8 cellular contexts compared by ENCODE assay signal in the genomic region with DNA sequence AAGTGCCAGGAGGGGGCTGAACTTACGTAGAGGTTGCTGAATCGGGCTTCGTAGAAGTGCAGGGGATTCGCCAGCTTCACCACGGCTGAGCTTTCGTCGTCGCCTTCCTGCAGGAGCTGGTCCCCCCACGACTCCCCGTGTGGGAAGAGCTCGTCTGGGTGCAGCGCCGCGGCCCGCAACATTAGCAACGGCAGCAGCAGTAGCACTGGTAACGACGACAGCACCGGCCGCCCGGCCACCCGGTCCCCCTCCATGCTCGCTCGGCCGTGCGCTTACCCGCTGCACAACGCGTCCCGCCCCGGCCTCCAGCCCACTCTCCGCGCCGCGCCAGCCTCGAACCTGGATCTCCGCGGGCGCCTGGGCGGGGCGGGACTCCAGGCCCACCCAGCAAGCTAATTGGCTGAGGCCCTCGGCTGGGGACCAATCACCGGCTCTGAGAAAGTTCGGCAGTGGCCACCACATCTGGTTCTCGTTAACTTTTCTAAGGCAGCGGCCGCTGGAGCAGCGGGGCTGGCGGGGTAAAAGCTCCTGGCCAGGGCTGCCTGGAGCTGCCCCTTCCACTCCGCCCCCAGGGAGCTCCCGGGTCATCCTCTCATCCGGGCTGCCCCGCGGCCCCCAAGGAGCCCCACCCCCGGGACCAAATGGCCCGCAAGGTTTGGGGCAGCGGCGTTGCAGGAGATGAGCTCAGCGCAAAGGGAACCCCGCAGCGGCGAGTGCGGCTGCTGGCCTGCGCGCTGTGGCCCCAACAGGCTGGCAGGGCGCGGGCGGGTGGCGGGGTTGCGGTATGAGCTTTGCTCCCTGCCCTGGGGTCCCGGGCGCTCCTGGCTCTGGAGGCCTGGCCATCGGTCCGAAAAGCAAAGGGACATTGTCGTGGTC.
DNase-seq lines count a peak whose midpoint lies in the region; ATAC-seq and TF ChIP-seq lines count a peak whose summit lies in the region.

A gene with protein sequence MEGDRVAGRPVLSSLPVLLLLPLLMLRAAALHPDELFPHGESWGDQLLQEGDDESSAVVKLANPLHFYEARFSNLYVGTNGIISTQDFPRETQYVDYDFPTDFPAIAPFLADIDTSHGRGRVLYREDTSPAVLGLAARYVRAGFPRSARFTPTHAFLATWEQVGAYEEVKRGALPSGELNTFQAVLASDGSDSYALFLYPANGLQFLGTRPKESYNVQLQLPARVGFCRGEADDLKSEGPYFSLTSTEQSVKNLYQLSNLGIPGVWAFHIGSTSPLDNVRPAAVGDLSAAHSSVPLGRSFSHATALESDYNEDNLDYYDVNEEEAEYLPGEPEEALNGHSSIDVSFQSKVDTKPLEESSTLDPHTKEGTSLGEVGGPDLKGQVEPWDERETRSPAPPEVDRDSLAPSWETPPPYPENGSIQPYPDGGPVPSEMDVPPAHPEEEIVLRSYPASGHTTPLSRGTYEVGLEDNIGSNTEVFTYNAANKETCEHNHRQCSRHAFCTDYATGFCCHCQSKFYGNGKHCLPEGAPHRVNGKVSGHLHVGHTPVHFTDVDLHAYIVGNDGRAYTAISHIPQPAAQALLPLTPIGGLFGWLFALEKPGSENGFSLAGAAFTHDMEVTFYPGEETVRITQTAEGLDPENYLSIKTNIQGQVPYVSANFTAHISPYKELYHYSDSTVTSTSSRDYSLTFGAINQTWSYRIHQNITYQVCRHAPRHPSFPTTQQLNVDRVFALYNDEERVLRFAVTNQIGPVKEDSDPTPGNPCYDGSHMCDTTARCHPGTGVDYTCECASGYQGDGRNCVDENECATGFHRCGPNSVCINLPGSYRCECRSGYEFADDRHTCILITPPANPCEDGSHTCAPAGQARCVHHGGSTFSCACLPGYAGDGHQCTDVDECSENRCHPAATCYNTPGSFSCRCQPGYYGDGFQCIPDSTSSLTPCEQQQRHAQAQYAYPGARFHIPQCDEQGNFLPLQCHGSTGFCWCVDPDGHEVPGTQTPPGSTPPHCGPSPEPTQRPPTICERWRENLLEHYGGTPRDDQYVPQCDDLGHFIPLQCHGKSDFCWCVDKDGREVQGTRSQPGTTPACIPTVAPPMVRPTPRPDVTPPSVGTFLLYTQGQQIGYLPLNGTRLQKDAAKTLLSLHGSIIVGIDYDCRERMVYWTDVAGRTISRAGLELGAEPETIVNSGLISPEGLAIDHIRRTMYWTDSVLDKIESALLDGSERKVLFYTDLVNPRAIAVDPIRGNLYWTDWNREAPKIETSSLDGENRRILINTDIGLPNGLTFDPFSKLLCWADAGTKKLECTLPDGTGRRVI (N-terminal part only) (minus strand): TSS at position 319 of the 876 bp plus-strand sequence. CDS start 65 bp downstream, at position 254.

- ATAC-seq in HG02973 (IDR thresholded peaks at IDR 0.05; ENCODE audit: unreplicated experiment), result no peak

- H3K4me3 Mint-ChIP-seq in T-helper 2 cell treated with Interferon-gamma antibody and Interleukin-4, amounts not matched to agents 5 μg/mL and 100 μg/mL, for 36 hours, result peak within 1 kb of the TSS; percentile 70

- TF ChIP-seq CTCF in cardiac fibroblast (IDR thresholded peaks at IDR 0.05; ENCODE audit: low read depth, low read length), result peak; percentile 4

- H3K4me1 Mint-ChIP-seq in T-helper 2 cell treated with Interferon-gamma antibody and Interleukin-4, amounts not matched to agents 5 μg/mL and 100 μg/mL, for 36 hours (ENCODE audit: low read depth), result peaks cover 21% of the 10 kb centered on the region

- no peaks in the 10 kb centered on the region for H3K36me3 Mint-ChIP-seq in T-helper 2 cell treated with Interferon-gamma antibody and Interleukin-4, amounts not matched to agents 5 μg/mL and 100 μg/mL, for 36 hours (ENCODE audit: low read depth)

- no peaks in the 10 kb centered on the region for H3K9me3 Mint-ChIP-seq in T-helper 2 cell treated with Interferon-gamma antibody and Interleukin-4, amounts not matched to agents 5 μg/mL and 100 μg/mL, for 36 hours

- peaks cover 66% of the 10 kb centered on the region for H3K27me3 Mint-ChIP-seq in T-helper 2 cell treated with Interferon-gamma antibody and Interleukin-4, amounts not matched to agents 5 μg/mL and 100 μg/mL, for 36 hours (ENCODE audit: low read depth)

- no peak within 1 kb of the TSS for H3K27ac Mint-ChIP-seq in T-helper 2 cell treated with Interferon-gamma antibody and Interleukin-4, amounts not matched to agents 5 μg/mL and 100 μg/mL, for 36 hours

- peak within 1 kb of the TSS; percentile 81 to 95 for H3K4me3 ChIP-seq in cardiac fibroblast (replicated peaks in 1 of 2; ENCODE audit: low read depth in 2 of 2, low read length in 2 of 2)
- peak within 1 kb of the TSS; percentile 86 for H3K4me3 ChIP-seq in skeletal muscle cell (ENCODE audit: low read depth, low read length)

- peak; percentile 61 for DNase-seq in activated naive CD4-positive, alpha-beta T cell treated with Interleukin-2 at 50 U/mL for 16 hours
- DNase-seq in activated naive CD4-positive, alpha-beta T cell (lab: John Stamatoyannopoulos, UW), result no peak
- peak; percentile 51 for DNase-seq in T-helper 2 cell treated with Interferon-gamma antibody and Interleukin-4, amounts not matched to agents 5 μg/mL and 100 μg/mL, for 36 hours (ENCODE audit: low spot score)
- DNase-seq in cardiac fibroblast (ENCODE audit: low read depth in 2 of 2) (peak; percentile 97 to 98), iPS-NIHi7 (ENCODE audit: extremely low spot score) (peak; percentile 93), skeletal muscle cell (ENCODE audit: low read depth) (peak; percentile 79), DMS153 (lab: John Stamatoyannopoulos, UW) (no peak)

Comparison
In these comparisons a context has a peak if more than half of its experiments do, and no peak if none do; other contexts are left out.
1. DNase-seq: peak in activated naive CD4-positive, alpha-beta T cell treated with Interleukin-2 at 50 U/mL for 16 hours (single experiment), T-helper 2 cell treated with Interferon-gamma antibody and Interleukin-4, amounts not matched to agents 5 μg/mL and 100 μg/mL, for 36 hours (single experiment), cardiac fibroblast (2 of 2), iPS-NIHi7 (single experiment) and skeletal muscle cell (single experiment); none in activated naive CD4-positive, alpha-beta T cell (0 of 4) and DMS153 (single experiment).